ENCODE assay signal across 11 cellular contexts in the genomic region with DNA sequence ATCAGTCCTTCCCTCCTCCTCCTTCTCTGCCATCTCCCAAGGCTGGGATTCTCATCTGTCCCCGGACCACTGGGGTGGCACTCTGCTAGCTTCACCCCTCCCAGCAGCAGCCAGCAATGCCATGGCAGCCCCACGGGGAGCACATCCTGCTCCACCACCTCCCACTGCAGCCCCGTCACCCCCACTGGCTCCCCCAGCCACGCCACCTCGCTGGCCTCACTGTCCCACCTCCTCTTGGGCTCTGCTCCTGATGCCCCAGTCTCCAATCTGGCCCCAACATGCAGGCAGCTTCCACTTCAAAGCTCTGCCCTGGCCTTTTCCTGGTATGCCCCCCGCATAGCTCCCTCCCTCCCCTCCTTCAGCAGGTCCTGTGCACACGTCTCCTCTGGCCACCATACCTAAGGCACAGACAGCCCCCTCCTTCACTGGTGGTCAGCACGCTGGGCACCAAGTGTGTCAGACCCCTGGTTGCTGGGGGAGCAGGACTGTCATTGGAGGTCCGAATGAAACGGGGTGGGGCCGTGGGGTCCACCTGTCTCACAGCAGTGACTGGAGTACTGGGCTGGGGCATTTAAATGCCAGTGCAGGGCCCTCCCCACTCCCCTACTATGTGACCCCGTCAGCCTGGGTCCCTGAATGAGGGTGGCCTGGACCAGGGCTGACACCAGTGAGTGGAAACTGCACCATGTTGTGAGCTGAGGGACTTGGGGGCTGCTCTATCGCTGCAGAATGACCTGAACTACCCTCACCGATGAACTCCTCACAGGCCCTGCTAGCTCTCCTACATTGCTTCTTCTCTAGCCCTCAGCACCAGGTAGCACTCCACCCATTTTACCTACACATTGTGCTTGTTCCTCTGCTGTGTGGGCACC. TPM values are rescaled to one million over a fixed set of nuclear protein-coding genes. Genes with fewer than 3 reads are reported as not detected.
DNase-seq lines count a peak whose midpoint lies in the region; ATAC-seq, FAIRE-seq and TF ChIP-seq lines count a peak whose summit lies in the region.
"Had no signal": no experiment of that assay in that cellular context is flagged by ENCODE, and none has a peak within 500 bp of the region (broad histone marks: within the 10 kb centered on the region; RNA-seq: fewer than 3 reads in every experiment).

No MANE protein-coding gene starts in this region.

- H3K36me3 Mint-ChIP-seq in chondrocyte (ENCODE audit: low read depth) (no peaks in the 10 kb centered on the region), natural killer cell (no peaks in the 10 kb centered on the region), Calu3 (ENCODE audit: insufficient read depth, unreplicated experiment) (peaks cover 7% of the 10 kb centered on the region)

- ATAC-seq in right lobe of liver (no peak), HepG2 (no peak), natural killer cell (no peak), aorta (ENCODE audit: low FRiP score) (no peak)

- no peak for TF ChIP-seq RAD21 in HepG2 (CRISPR knock-in tag; IDR thresholded peaks at IDR 0.05)

- H3K27ac Mint-ChIP-seq in chondrocyte (ENCODE audit: unreplicated experiment) (no peak overlapping the region), natural killer cell (peak overlapping the region; percentile 77 to 78), Calu3 (ENCODE audit: unreplicated experiment) (no peak overlapping the region)

- 51% methylated on average over 4 of the region's 14 CpGs for WGBS in right lobe of liver (ENCODE audit: insufficient coverage, low coverage, low lambda C conversion rate, missing lambda C conversion rate)
- 23% methylated on average over 9 of the region's 14 CpGs for WGBS in HepG2 (ENCODE audit: low lambda C conversion rate)
- 77 to 81% methylated on average over 14 of the region's 14 CpGs for WGBS in aorta, 2 donors

- BruUV-seq in HepG2 (replicated peaks; lab: Mats Ljungman, UMichigan) (no TSS peak), Calu3 (replicated peaks; lab: Mats Ljungman, UMichigan) (no TSS peak)

- no peak overlapping the region for H2AFZ ChIP-seq in HepG2 (ENCODE audit: low read length)

- FAIRE-seq in HepG2 (lab: Jason Lieb, UNC) = no peak

- H3K4me1 ChIP-seq in right lobe of liver (peaks cover 0 to 4% (median 0%) of the 10 kb centered on the region in 4 donors), HepG2 (ENCODE audit: insufficient read depth, low read length) (no peaks in the 10 kb centered on the region), aorta (ENCODE audit: control insufficient read depth in 1 of 2, insufficient read depth in 2 of 2, low read length in 2 of 2) (no peaks in the 10 kb centered on the region)

- H3K4me1 Mint-ChIP-seq in chondrocyte (ENCODE audit: low read depth) (peaks cover 6% of the 10 kb centered on the region), natural killer cell (peaks cover 42 to 74% of the 10 kb centered on the region in 2 donors), Calu3 (ENCODE audit: low read depth, unreplicated experiment) (peaks cover 9% of the 10 kb centered on the region)

- H3K27me3 ChIP-seq in right lobe of liver (peaks cover 0 to 15% of the 10 kb centered on the region in 2 donors), HepG2 (ENCODE audit: control insufficient read depth in 1 of 2, insufficient read depth in 2 of 2, low read length in 2 of 2) (peaks cover 11 to 53% of the 10 kb centered on the region in 2 experiments; a peak in 4 of 5 replicates), aorta (ENCODE audit: control insufficient read depth in 1 of 2, insufficient read depth in 2 of 2, low read length in 1 of 2) (no peaks in the 10 kb centered on the region)
- H3K27me3 ChIP-seq: ascending aorta had no signal

- no peak overlapping the region for H3K4me2 ChIP-seq in HepG2 (ENCODE audit: low read depth, low read length)

- H3K9ac ChIP-seq in HepG2 (ENCODE audit: insufficient read depth, low read depth, low read length) = no peak overlapping the region

- DNase-seq in right lobe of liver (peak; percentile 13 to 42 (median 34)), HepG2 (ENCODE audit: low spot score) (no peak), chondrocyte (ENCODE audit: low spot score) (peak; percentile 87), natural killer cell (peak; percentile 18), aorta (peak; percentile 24 to 52), GM19240 (ENCODE audit: insufficient read length, low spot score) (no peak), Calu3 (no peak), NCI-H1436 (lab: John Stamatoyannopoulos, UW) (no peak)
- DNase-seq: mammary epithelial cell; stimulated activated CD4-positive, alpha-beta T cell treated with anti-CD3 and anti-CD28 coated beads, Interleukin-12 subunit alpha, Interleukin-12 subunit beta, amount 100 ng/mL, for 4 hours had no signal

- in situ Hi-C loops in HepG2 (cut with HindIII; ENCODE audit: extremely low pct_ligation_motif_present, low pct_unique_long_range_greater_than_20kb) = no loop called here

- CTCF ChIA-PET in HepG2 (lab: Yijun Ruan, JAX; ENCODE audit: low intra/inter-chr PET ratio, low total read pairs) = no interaction called here
- CTCF ChIA-PET in Calu3 (lab: Charles Lee) = interaction anchor here (0.9 kb wide), 1 partner anchor 180 kb away, joined by 5 read pairs; no protein-coding TSS in a partner anchor

- H3K36me3 ChIP-seq in right lobe of liver (no peaks in the 10 kb centered on the region), HepG2 (replicated peaks in 1 of 2; ENCODE audit: control insufficient read depth in 1 of 2, insufficient read depth in 2 of 2, low read length in 2 of 2) (no peaks in the 10 kb centered on the region), aorta (ENCODE audit: control insufficient read depth in 1 of 2, insufficient read depth in 2 of 2, low read length in 1 of 2) (no peaks in the 10 kb centered on the region)
- H3K36me3 ChIP-seq: ascending aorta had no signal

- H4K20me1 ChIP-seq in HepG2 (ENCODE audit: insufficient read depth, low read length) = no peaks in the 10 kb centered on the region

- H3K27ac ChIP-seq in right lobe of liver (no peak overlapping the region), HepG2 (ENCODE audit: extremely low read length, insufficient read depth, low read length) (no peak overlapping the region), aorta (ENCODE audit: low read depth in 1 of 2, low read length in 2 of 2) (no peak overlapping the region)
- H3K27ac ChIP-seq: ascending aorta had no signal

- TF ChIP-seq POLR2A in right lobe of liver (IDR thresholded peaks at IDR 0.05) = no peak
- no peak for TF ChIP-seq POLR2A in HepG2 (IDR thresholded peaks at IDR 0.05; ENCODE audit: insufficient read depth in 1 of 2, low read depth in 2 of 2, low read length in 2 of 2)

- no peaks in the 10 kb centered on the region for H3K9me3 ChIP-seq in right lobe of liver
- no peaks in the 10 kb centered on the region for H3K9me3 ChIP-seq in HepG2 (ENCODE audit: low read length)
- H3K9me3 ChIP-seq in aorta (ENCODE audit: control insufficient read depth, low read length) = no peaks in the 10 kb centered on the region
- H3K9me3 ChIP-seq: ascending aorta had no signal

- TF ChIP-seq CTCF in right lobe of liver (IDR thresholded peaks at IDR 0.05) (no peak), HepG2 (CRISPR knock-in tag; IDR thresholded peaks at IDR 0.05) (no peak), chondrocyte (IDR thresholded peaks at IDR 0.05) (no peak), natural killer cell (IDR thresholded peaks at IDR 0.05) (no peak), Calu3 (IDR thresholded peaks at IDR 0.05; ENCODE audit: unreplicated experiment) (no peak)

- H3K4me3 ChIP-seq in right lobe of liver (no peak overlapping the region), HepG2 (replicated peaks in 1 of 3; ENCODE audit: insufficient read depth in 1 of 3, low read depth in 2 of 3, low read length in 3 of 3) (no peak overlapping the region), aorta (ENCODE audit: low read length in 2 of 2) (no peak overlapping the region)

- TF ChIP-seq EP300 in HepG2 (IDR thresholded peaks at IDR 0.05; ENCODE audit: low read depth in 2 of 2, low read length in 2 of 2) (no peak), HepG2 (CRISPR knock-in tag; IDR thresholded peaks at IDR 0.05; ENCODE audit: borderline replicate concordance) (no peak)

- H3K79me2 ChIP-seq in HepG2 (ENCODE audit: insufficient read depth, low read length) = no peaks in the 10 kb centered on the region

- no peaks in the 10 kb centered on the region for H3K9me3 Mint-ChIP-seq in chondrocyte (ENCODE audit: low read depth)
- no peaks in the 10 kb centered on the region for H3K9me3 Mint-ChIP-seq in natural killer cell
- H3K9me3 Mint-ChIP-seq in Calu3 (ENCODE audit: low read depth, unreplicated experiment) = no peaks in the 10 kb centered on the region

- POLR2A ChIA-PET in HepG2 (lab: Yijun Ruan, JAX) = no interaction called here

- H3K4me3 Mint-ChIP-seq in chondrocyte (ENCODE audit: unreplicated experiment) = no peak overlapping the region
- peak overlapping the region; percentile 89 for H3K4me3 Mint-ChIP-seq in natural killer cell
- H3K4me3 Mint-ChIP-seq in Calu3 (ENCODE audit: low read depth, unreplicated experiment) = no peak overlapping the region

- H3K27me3 Mint-ChIP-seq in chondrocyte (ENCODE audit: low read depth) = peaks cover 60% of the 10 kb centered on the region
- peaks cover 0 to 5% of the 10 kb centered on the region in 2 donors for H3K27me3 Mint-ChIP-seq in natural killer cell (ENCODE audit: low read depth in 2 of 2)
- H3K27me3 Mint-ChIP-seq in Calu3 (ENCODE audit: unreplicated experiment) = peaks cover 54% of the 10 kb centered on the region

- intact Hi-C loops in right lobe of liver (cut with DNase I) (no loop called here), HepG2 (cut with micrococcal nuclease; ENCODE audit: unreplicated experiment) (no loop called here), natural killer cell (cut with micrococcal nuclease) (no loop called here), aorta (cut with DNase I) (no loop called here), Calu3 (cut with micrococcal nuclease; ENCODE audit: unreplicated experiment) (no loop called here)

RNA-seq across cellular contexts. Expression of a gene that starts 38.7 kb away (rescaled TPM):
- total RNA-seq in right lobe of liver (under 1 TPM; 0.05 to 0.30 (median 0.12) TPM), HepG2 (2016; rRNA removed; fragmentation: Illumina TruSeq; extraction: Trizol) (0.20 and 0.39 TPM in 2 replicates), chondrocyte (0.05 to 0.18 TPM in 2 of 3 replicates, not detected in the other), natural killer cell (10 to 100 TPM in 2 of 3 donors, 1 to 10 TPM in 1; 9.3 to 12.9 (median 10.9) TPM), aorta (1 to 10 TPM; 1.9 to 3.1 TPM), Calu3 (2022) (1.0 and 1.4 TPM in 2 replicates)
- 0.61 TPM in 1 of 2 replicates, not detected in the other for total RNA-seq in HepG2 (2016; cell fraction: cytosol; rRNA removed; fragmentation: Illumina TruSeq; extraction: Trizol; ENCODE audit: low read depth)
- total RNA-seq in HepG2 (2016; cell fraction: insoluble cytoplasmic fraction; rRNA removed; fragmentation: Illumina TruSeq; extraction: Trizol) = 0.11 and 0.51 TPM in 2 replicates
- 0.28 and 0.45 TPM in 2 replicates for total RNA-seq in HepG2 (2016; cell fraction: membrane; rRNA removed; fragmentation: Illumina TruSeq; extraction: Trizol)
- 0.31 TPM in 1 of 2 replicates, not detected in the other for total RNA-seq in HepG2 (2016; cell fraction: nucleus; rRNA removed; fragmentation: Illumina TruSeq; extraction: Trizol)
- polyA plus RNA-seq in HepG2 (2011; rRNA removed) (0.14 and 0.41 TPM in 2 replicates), aorta (1 to 10 TPM in 1 of 2 donors, not detected in 1; 3.9 TPM)
- polyA plus RNA-seq in HepG2 (2011; cell fraction: cytosol; rRNA removed) = 0.23 and 0.33 TPM in 2 replicates
- 0.34 and 0.90 TPM in 2 replicates for polyA plus RNA-seq in HepG2 (2011; cell fraction: nucleus; rRNA removed)
- 0.04 and 0.09 TPM in 2 replicates for polyA plus RNA-seq in HepG2 (2012)
- 0.08 and 0.25 TPM in 2 replicates for polyA plus RNA-seq in HepG2 (2016; cell fraction: cytosol; fragmentation: Illumina TruSeq; extraction: Trizol; ENCODE audit: low read depth)
- 0.42 and 0.59 TPM in 2 replicates for polyA plus RNA-seq in HepG2 (2016; cell fraction: insoluble cytoplasmic fraction; fragmentation: Illumina TruSeq; extraction: Trizol; ENCODE audit: low read depth)
- 0.24 and 0.30 TPM in 2 replicates for polyA plus RNA-seq in HepG2 (2016; cell fraction: membrane; fragmentation: Illumina TruSeq; extraction: Trizol; ENCODE audit: low read depth)
- polyA plus RNA-seq in HepG2 (2016; cell fraction: nucleus; fragmentation: Illumina TruSeq; extraction: Trizol; ENCODE audit: insufficient read depth, low read depth) = 0.36 and 0.65 TPM in 2 replicates
- polyA minus RNA-seq in HepG2 (2011; rRNA and poly(A)+ RNA removed; ENCODE audit: low replicate concordance) = 0.10 and 0.72 TPM in 2 replicates
- not detected in 2 replicates for polyA minus RNA-seq in HepG2 (2011; cell fraction: cytosol; rRNA and poly(A)+ RNA removed)
- polyA minus RNA-seq in HepG2 (2011; cell fraction: nucleus; rRNA and poly(A)+ RNA removed) = 0.75 TPM in 1 of 2 replicates, not detected in the other
- total RNA-seq: ascending aorta had no signal

Comparison
In these comparisons a context has a peak if more than half of its experiments do, and no peak if none do; other contexts are left out.
1. DNase-seq: peak in right lobe of liver (3 of 3), chondrocyte (single experiment), natural killer cell (single experiment) and aorta (2 of 2); none in HepG2 (single experiment), GM19240 (single experiment), Calu3 (single experiment) and NCI-H1436 (single experiment).
2. H3K27ac Mint-ChIP-seq: peak in natural killer cell (2 of 2); none in chondrocyte (single experiment) and Calu3 (single experiment).